16 cellular contexts compared by ENCODE assay signal in the genomic region with DNA sequence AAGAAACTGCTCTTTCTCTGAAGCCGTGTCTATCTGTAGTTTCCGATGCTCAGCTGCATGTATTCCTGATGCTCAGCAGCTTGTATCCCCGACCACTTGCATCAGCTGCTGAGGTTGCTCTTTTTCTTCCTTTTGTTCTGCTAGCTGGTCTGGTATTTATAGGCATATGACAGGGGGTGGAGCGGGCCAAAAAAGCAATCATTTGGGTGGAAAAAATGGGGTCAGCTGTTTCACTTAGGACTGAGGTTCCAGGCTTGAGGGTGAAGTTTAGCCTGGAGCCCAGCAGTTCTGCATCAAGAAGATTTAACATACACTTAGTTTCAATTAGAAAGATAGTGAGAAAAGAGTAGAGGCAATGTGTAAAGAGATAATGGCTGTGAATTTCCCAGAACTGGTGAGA. TPM values are rescaled to one million over a fixed set of nuclear protein-coding genes. Genes with fewer than 3 reads are reported as not detected.
A peak's percentile ranks its signal among the peaks of the same experiment; 100 is the strongest.
DNase-seq lines count a peak whose midpoint lies in the region; ATAC-seq and TF ChIP-seq lines count a peak whose summit lies in the region.
"Had no signal": no experiment of that assay in that cellular context is flagged by ENCODE, and none has a peak within 500 bp of the region (broad histone marks: within the 10 kb centered on the region; RNA-seq: fewer than 3 reads in every experiment).

No MANE protein-coding gene starts in this region.

- H3K79me2 ChIP-seq in DOHH2 (ENCODE audit: control insufficient read depth, low read length) = peaks cover 3% of the 10 kb centered on the region

- H3K36me3 ChIP-seq in A673 (ENCODE audit: insufficient read depth, low read length, poor library complexity, severe bottlenecking) (no peaks in the 10 kb centered on the region), DOHH2 (ENCODE audit: control insufficient read depth, low read length) (no peaks in the 10 kb centered on the region), H7 (replicated peaks; ENCODE audit: control insufficient read depth, insufficient read depth, low read length) (no peaks in the 10 kb centered on the region)
- H3K36me3 ChIP-seq: adrenal gland, colonic mucosa had no signal

- no peak overlapping the region for H3K4me3 Mint-ChIP-seq in memory B cell
- H3K4me3 Mint-ChIP-seq: stimulated activated effector memory CD8-positive, alpha-beta T cell treated with anti-CD3 and anti-CD28 coated beads, Interleukin-12 subunit alpha, Interleukin-12 subunit beta, amount 100 ng/mL, for 72 hours had no signal

- H4K20me1 ChIP-seq in DOHH2 (ENCODE audit: control insufficient read depth, insufficient read depth, low read depth, low read length) = no peaks in the 10 kb centered on the region

- H3K27ac ChIP-seq in A673 (ENCODE audit: low read depth, low read length, poor library complexity, severe bottlenecking) (peak overlapping the region; percentile 82), DOHH2 (ENCODE audit: low read depth, low read length) (peak overlapping the region; percentile 99)
- H3K27ac ChIP-seq: colonic mucosa had no signal

- intact Hi-C loops in A673 (cut with micrococcal nuclease; ENCODE audit: unreplicated experiment) = no loop called here

- peaks cover 37% of the 10 kb centered on the region for H3K4me1 ChIP-seq in A673 (ENCODE audit: insufficient read depth, low read length, poor library complexity, severe bottlenecking)
- peaks cover 66% of the 10 kb centered on the region for H3K4me1 ChIP-seq in DOHH2 (ENCODE audit: control insufficient read depth, low read length)
- H3K4me1 ChIP-seq: colonic mucosa had no signal

- peaks cover 37% of the 10 kb centered on the region for H3K4me1 Mint-ChIP-seq in memory B cell

- H3K9me2 ChIP-seq in DOHH2 (replicated peaks; ENCODE audit: control insufficient read depth, low read length) = no peaks in the 10 kb centered on the region

- ATAC-seq in memory B cell (ENCODE audit: low read depth) (no peak), HG03378 (IDR thresholded peaks at IDR 0.05; ENCODE audit: unreplicated experiment) (no peak)
- ATAC-seq: stimulated activated effector memory CD8-positive, alpha-beta T cell treated with anti-CD3 and anti-CD28 coated beads, Interleukin-12 subunit alpha, Interleukin-12 subunit beta, amount 100 ng/mL, for 72 hours had no signal

- H3K4me3 ChIP-seq in A673 (ENCODE audit: low read depth, low read length, poor library complexity, severe bottlenecking) (no peak overlapping the region), DOHH2 (ENCODE audit: low read length) (peak overlapping the region; percentile 63), H7 (ENCODE audit: insufficient read depth, low read depth, low read length) (no peak overlapping the region)
- H3K4me3 ChIP-seq: adrenal gland, colonic mucosa had no signal

- POLR2A ChIA-PET in A673 (lab: Charles Lee; ENCODE audit: low non-redundant PET) = no interaction called here

- no peaks in the 10 kb centered on the region for H3K27me3 Mint-ChIP-seq in memory B cell

- H3K9me3 ChIP-seq in A673 (ENCODE audit: low read depth, low read length, poor library complexity, severe bottlenecking) (peaks cover 5% of the 10 kb centered on the region), DOHH2 (ENCODE audit: control insufficient read depth, insufficient read depth, low read length) (no peaks in the 10 kb centered on the region)
- H3K9me3 ChIP-seq: adrenal gland, colonic mucosa had no signal

- TF ChIP-seq CTCF in A673 (conservative IDR thresholded peaks at IDR 0.05; ENCODE audit: low read depth, low read length) = no peak
- no peak for TF ChIP-seq CTCF in DOHH2 (IDR thresholded peaks at IDR 0.05; ENCODE audit: low read depth, low read length, poor library complexity, severe bottlenecking)

- peak overlapping the region; percentile 76 for H3K27ac Mint-ChIP-seq in memory B cell
- H3K27ac Mint-ChIP-seq: stimulated activated effector memory CD8-positive, alpha-beta T cell treated with anti-CD3 and anti-CD28 coated beads, Interleukin-12 subunit alpha, Interleukin-12 subunit beta, amount 100 ng/mL, for 72 hours had no signal

- DNase-seq in A673 (ENCODE audit: low spot score) (peak; percentile 73), SHP77 treated with DMSO at 0.1 percent for 48 hours (lab: John Stamatoyannopoulos, UW) (peak; percentile 98), memory B cell (ENCODE audit: low spot score in 2 of 2) (no peak), NCI-H2029 treated with DMSO at 0.1 percent for 48 hours (lab: John Stamatoyannopoulos, UW) (no peak), H7 (no peak), DMS153 treated with DMSO at 0.1 percent for 48 hours (lab: John Stamatoyannopoulos, UW; ENCODE audit: unreplicated experiment) (no peak)
- DNase-seq: colonic mucosa; hypothalamus; mammary epithelial cell; NCI-H1048; NCI-H446; stimulated activated CD4-positive, alpha-beta T cell treated with anti-CD3 and anti-CD28 coated beads, Interleukin-2, amount 100 ng/mL, for 48 hours had no signal

- peaks cover 32% of the 10 kb centered on the region for H3F3A ChIP-seq in DOHH2 (ENCODE audit: control insufficient read depth, insufficient read depth)

- H3K4me2 ChIP-seq in DOHH2 (ENCODE audit: low read length) = peak overlapping the region; percentile 81

- peaks cover 2% of the 10 kb centered on the region for H3K9me3 Mint-ChIP-seq in memory B cell
- H3K9me3 Mint-ChIP-seq: stimulated activated effector memory CD8-positive, alpha-beta T cell treated with anti-CD3 and anti-CD28 coated beads, Interleukin-12 subunit alpha, Interleukin-12 subunit beta, amount 100 ng/mL, for 72 hours had no signal

- BruUV-seq in A673 (replicated peaks; lab: Mats Ljungman, UMichigan) = no TSS peak

- no peaks in the 10 kb centered on the region for H3K36me3 Mint-ChIP-seq in memory B cell

- CTCF ChIA-PET in A673 (lab: Charles Lee) = no interaction called here

- no peaks in the 10 kb centered on the region for H3K27me3 ChIP-seq in A673 (replicated peaks; ENCODE audit: insufficient read depth, low read depth, low read length, poor library complexity)
- H3K27me3 ChIP-seq in DOHH2 (ENCODE audit: control insufficient read depth, low read length) = no peaks in the 10 kb centered on the region
- no peaks in the 10 kb centered on the region for H3K27me3 ChIP-seq in H7 (ENCODE audit: control insufficient read depth, insufficient read depth, low read length)
- H3K27me3 ChIP-seq: adrenal gland, colonic mucosa had no signal

RNA-seq across cellular contexts. Expression of a gene that starts 23.6 kb away (rescaled TPM):
- total RNA-seq in A673 (2021) = 15.8 and 17.9 TPM in 2 replicates
- total RNA-seq in H7 (2014; rRNA removed; shearing (Covaris generic)) = 19.2 and 23.4 TPM in 2 replicates

Comparison
In these comparisons a context has a peak if more than half of its experiments do, and no peak if none do; other contexts are left out.
1. DNase-seq: peak in A673 (single experiment) and SHP77 treated with DMSO at 0.1 percent for 48 hours (single experiment); none in memory B cell (0 of 2), NCI-H2029 treated with DMSO at 0.1 percent for 48 hours (single experiment), H7 (single experiment) and DMS153 treated with DMSO at 0.1 percent for 48 hours (single experiment).